Comparison of ENCODE assay signal across 10 cellular contexts in genomic region chr1:203475012-203475981, GRCh38. TPM values are rescaled to one million over a fixed set of nuclear protein-coding genes. Genes with fewer than 3 reads are reported as not detected.
DNase-seq lines count a peak whose midpoint lies in the region; ATAC-seq and TF ChIP-seq lines count a peak whose summit lies in the region.
"Had no signal": no experiment of that assay in that cellular context is flagged by ENCODE, and none has a peak within 500 bp of the region (broad histone marks: within the 10 kb centered on the region; RNA-seq: fewer than 3 reads in every experiment).

Gene PRELP, plus strand, starts transcription at chr1:203475806. Its CDS starts 7,379 bp downstream, at chr1:203483185.

- no peak within 1 kb of the TSS for H3K27ac ChIP-seq in osteoblast (ENCODE audit: low read depth, low read length)
- H3K27ac ChIP-seq: epithelial cell of prostate had no signal

- H3K4me1 ChIP-seq in osteoblast (ENCODE audit: insufficient read depth, low read length): peaks cover 23% of the 10 kb centered on the region

- no peaks in the 10 kb centered on the region for H3K9me3 ChIP-seq in osteoblast (ENCODE audit: low read depth, low read length)

- H3K79me2 ChIP-seq in osteoblast (ENCODE audit: insufficient read depth, low read length): no peaks in the 10 kb centered on the region

- no peaks in the 10 kb centered on the region for H4K20me1 ChIP-seq in osteoblast (ENCODE audit: insufficient read depth, low read length)

- no peaks in the 10 kb centered on the region for H3K9me3 Mint-ChIP-seq in activated naive CD8-positive, alpha-beta T cell treated with anti-CD3 and anti-CD28 coated beads for 36 hours
- H3K9me3 Mint-ChIP-seq: stimulated activated naive B cell treated with anti-CD40 and anti-IgM and Interleukin-4, amounts not matched to agents 10 μg/mL and 1 μg/mL and 100 μg/mL, for 72 hours had no signal

- H3K4me1 Mint-ChIP-seq in activated naive CD8-positive, alpha-beta T cell treated with anti-CD3 and anti-CD28 coated beads for 36 hours: peaks cover 9% of the 10 kb centered on the region

- H3K36me3 ChIP-seq in osteoblast (ENCODE audit: insufficient read depth, low read length): no peaks in the 10 kb centered on the region

- peak within 1 kb of the TSS; percentile 59 for H3K4me2 ChIP-seq in osteoblast (ENCODE audit: insufficient read depth, low read length)

- H3K27me3 Mint-ChIP-seq in activated naive CD8-positive, alpha-beta T cell treated with anti-CD3 and anti-CD28 coated beads for 36 hours: peaks cover 17% of the 10 kb centered on the region

- H3K4me3 Mint-ChIP-seq in activated naive CD8-positive, alpha-beta T cell treated with anti-CD3 and anti-CD28 coated beads for 36 hours: no peak within 1 kb of the TSS
- H3K4me3 Mint-ChIP-seq: stimulated activated naive B cell treated with anti-CD40 and anti-IgM and Interleukin-4, amounts not matched to agents 10 μg/mL and 1 μg/mL and 100 μg/mL, for 72 hours had no signal

- peak within 1 kb of the TSS; percentile 26 for H2AFZ ChIP-seq in osteoblast (ENCODE audit: low read length)

- ATAC-seq in GM19328 (IDR thresholded peaks at IDR 0.05; ENCODE audit: unreplicated experiment): no peak
- ATAC-seq: stimulated activated naive B cell treated with anti-CD40 and anti-IgM and Interleukin-4, amounts not matched to agents 10 μg/mL and 1 μg/mL and 100 μg/mL, for 72 hours had no signal

- DNase-seq in DMS 273 treated with DMSO at 0.1 percent for 48 hours (lab: John Stamatoyannopoulos, UW) (peak; percentile 18), NCI-H526 (lab: John Stamatoyannopoulos, UW) (peak; percentile 53 to 66), foreskin melanocyte (peak; percentile 77), osteoblast (ENCODE audit: insufficient read length, low spot score, missing footprints) (peak; percentile 92), Kasumi-1 (lab: John Stamatoyannopoulos, UW) (no peak)
- no peak for DNase-seq in activated naive CD8-positive, alpha-beta T cell treated with anti-CD3 and anti-CD28 coated beads for 36 hours
- DNase-seq in activated T-cell treated with anti-CD3 and anti-CD28 coated beads, Interleukin-2, amount 50 U/mL, for 48 hours: no peak
- DNase-seq: stimulated activated naive B cell treated with anti-CD40 and anti-IgM and Interleukin-4, amounts not matched to agents 10 μg/mL and 1 μg/mL and 100 μg/mL, for 72 hours had no signal

- H3K36me3 Mint-ChIP-seq in activated naive CD8-positive, alpha-beta T cell treated with anti-CD3 and anti-CD28 coated beads for 36 hours: no peaks in the 10 kb centered on the region
- H3K36me3 Mint-ChIP-seq: stimulated activated naive B cell treated with anti-CD40 and anti-IgM and Interleukin-4, amounts not matched to agents 10 μg/mL and 1 μg/mL and 100 μg/mL, for 72 hours had no signal

- H3K27ac Mint-ChIP-seq in activated naive CD8-positive, alpha-beta T cell treated with anti-CD3 and anti-CD28 coated beads for 36 hours: no peak within 1 kb of the TSS
- H3K27ac Mint-ChIP-seq: stimulated activated naive B cell treated with anti-CD40 and anti-IgM and Interleukin-4, amounts not matched to agents 10 μg/mL and 1 μg/mL and 100 μg/mL, for 72 hours had no signal

- TF ChIP-seq CTCF in osteoblast (IDR thresholded peaks at IDR 0.05; ENCODE audit: extremely low read depth, low read depth, low read length): no peak

- H3K27me3 ChIP-seq in osteoblast (ENCODE audit: insufficient read depth, low read length): peaks cover 2% of the 10 kb centered on the region

- H3K4me3 ChIP-seq in osteoblast (ENCODE audit: insufficient read depth, low read length): peak within 1 kb of the TSS; percentile 15

RNA-seq across cellular contexts. Expression of gene PRELP, which starts in this region (rescaled TPM):
- 0.29 and 0.36 TPM in 2 replicates for total RNA-seq in osteoblast
- total RNA-seq in activated naive CD8-positive, alpha-beta T cell treated with anti-CD3 and anti-CD28 coated beads for 36 hours: not detected

Comparison
In these comparisons a context has a peak if more than half of its experiments do, and no peak if none do; other contexts are left out.
1. Peak in DNase-seq, H3K4me3 ChIP-seq and H3K4me2 ChIP-seq in osteoblast; RNA of the gene not detected or under 1 TPM.
2. DNase-seq: peak in DMS 273 treated with DMSO at 0.1 percent for 48 hours (single experiment), NCI-H526 (2 of 2) and foreskin melanocyte (single experiment); none in Kasumi-1 (0 of 2), activated naive CD8-positive, alpha-beta T cell treated with anti-CD3 and anti-CD28 coated beads for 36 hours (single experiment) and activated T-cell treated with anti-CD3 and anti-CD28 coated beads, Interleukin-2, amount 50 U/mL, for 48 hours (0 of 2).